In the genomic region with DNA sequence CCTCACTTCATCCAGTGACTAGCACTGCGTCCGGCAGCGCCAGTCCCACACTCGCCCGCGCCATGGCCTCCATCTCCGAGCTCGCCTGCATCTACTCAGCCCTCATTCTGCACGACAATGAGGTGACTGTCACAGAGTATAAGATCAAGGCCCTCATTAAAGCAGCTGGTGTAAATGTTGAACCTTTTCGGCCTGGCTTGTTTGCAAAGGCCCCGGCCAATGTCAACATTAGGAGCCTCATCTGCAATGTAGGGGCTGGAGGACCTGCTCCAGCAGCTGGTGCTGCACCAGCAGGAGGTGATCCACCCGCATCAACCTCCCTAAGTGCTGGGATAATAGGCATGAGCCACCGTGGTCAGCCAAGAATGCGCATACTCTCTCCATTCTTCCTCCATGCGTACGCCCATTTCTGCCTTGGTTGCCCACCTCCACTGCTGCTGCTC, we compare ENCODE assay signal across 1 cellular context.
A peak's percentile ranks its signal among the peaks of the same experiment; 100 is the strongest.
TF ChIP-seq lines count a peak whose summit lies in the region.

No MANE protein-coding gene starts in this region.

TF ChIP-seq in WTC11, 78 proteins besides CTCF, POLR2A, EP300 and RAD21 (continued from another document and continues in another):
- TF ChIP-seq, protein P1, sequence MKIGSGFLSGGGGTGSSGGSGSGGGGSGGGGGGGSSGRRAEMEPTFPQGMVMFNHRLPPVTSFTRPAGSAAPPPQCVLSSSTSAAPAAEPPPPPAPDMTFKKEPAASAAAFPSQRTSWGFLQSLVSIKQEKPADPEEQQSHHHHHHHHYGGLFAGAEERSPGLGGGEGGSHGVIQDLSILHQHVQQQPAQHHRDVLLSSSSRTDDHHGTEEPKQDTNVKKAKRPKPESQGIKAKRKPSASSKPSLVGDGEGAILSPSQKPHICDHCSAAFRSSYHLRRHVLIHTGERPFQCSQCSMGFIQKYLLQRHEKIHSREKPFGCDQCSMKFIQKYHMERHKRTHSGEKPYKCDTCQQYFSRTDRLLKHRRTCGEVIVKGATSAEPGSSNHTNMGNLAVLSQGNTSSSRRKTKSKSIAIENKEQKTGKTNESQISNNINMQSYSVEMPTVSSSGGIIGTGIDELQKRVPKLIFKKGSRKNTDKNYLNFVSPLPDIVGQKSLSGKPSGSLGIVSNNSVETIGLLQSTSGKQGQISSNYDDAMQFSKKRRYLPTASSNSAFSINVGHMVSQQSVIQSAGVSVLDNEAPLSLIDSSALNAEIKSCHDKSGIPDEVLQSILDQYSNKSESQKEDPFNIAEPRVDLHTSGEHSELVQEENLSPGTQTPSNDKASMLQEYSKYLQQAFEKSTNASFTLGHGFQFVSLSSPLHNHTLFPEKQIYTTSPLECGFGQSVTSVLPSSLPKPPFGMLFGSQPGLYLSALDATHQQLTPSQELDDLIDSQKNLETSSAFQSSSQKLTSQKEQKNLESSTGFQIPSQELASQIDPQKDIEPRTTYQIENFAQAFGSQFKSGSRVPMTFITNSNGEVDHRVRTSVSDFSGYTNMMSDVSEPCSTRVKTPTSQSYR (CRISPR knock-in tag; IDR thresholded peaks at IDR 0.05): peak; percentile 15; the same call in 1 of the 2 replicates
- TF ChIP-seq ZNF232 (CRISPR knock-in tag; IDR thresholded peaks at IDR 0.05) (no peak), ZNF423 (CRISPR knock-in tag; IDR thresholded peaks at IDR 0.05) (peak; percentile 89), ZNF671 (CRISPR knock-in tag; IDR thresholded peaks at IDR 0.05) (no peak), ATF1 (CRISPR knock-in tag; IDR thresholded peaks at IDR 0.05) (no peak), ZBTB21 (CRISPR knock-in tag; IDR thresholded peaks at IDR 0.05; ENCODE audit: borderline replicate concordance) (peak; percentile 88; the same call in 1 of the 2 replicates), SP1 (CRISPR knock-in tag; conservative IDR thresholded peaks at IDR 0.05) (peak; percentile 54; the same call in 1 of the 2 replicates), FOXK1 (CRISPR knock-in tag; IDR thresholded peaks at IDR 0.05) (peak; percentile 84), NFE2L1 (CRISPR knock-in tag; IDR thresholded peaks at IDR 0.05) (no peak), NFATC4 (CRISPR knock-in tag; IDR thresholded peaks at IDR 0.05) (no peak), ETV6 (CRISPR knock-in tag; IDR thresholded peaks at IDR 0.05) (peak; percentile 94), CREB1 (CRISPR knock-in tag; IDR thresholded peaks at IDR 0.05) (no peak), TEAD1 (CRISPR knock-in tag; IDR thresholded peaks at IDR 0.05) (peak; percentile 94), IRF2 (CRISPR knock-in tag; IDR thresholded peaks at IDR 0.05; ENCODE audit: borderline replicate concordance, low read depth) (no peak), MYBL2 (CRISPR knock-in tag; IDR thresholded peaks at IDR 0.05) (no peak), ZNF138 (CRISPR knock-in tag; conservative IDR thresholded peaks at IDR 0.05) (0 out of 2 replicates have a peak, but pooled peaks have one; percentile 35), ZNF416 (CRISPR knock-in tag; IDR thresholded peaks at IDR 0.05) (no peak), SMAD4 (CRISPR knock-in tag; IDR thresholded peaks at IDR 0.05) (no peak)
- TF ChIP-seq, protein P2, sequence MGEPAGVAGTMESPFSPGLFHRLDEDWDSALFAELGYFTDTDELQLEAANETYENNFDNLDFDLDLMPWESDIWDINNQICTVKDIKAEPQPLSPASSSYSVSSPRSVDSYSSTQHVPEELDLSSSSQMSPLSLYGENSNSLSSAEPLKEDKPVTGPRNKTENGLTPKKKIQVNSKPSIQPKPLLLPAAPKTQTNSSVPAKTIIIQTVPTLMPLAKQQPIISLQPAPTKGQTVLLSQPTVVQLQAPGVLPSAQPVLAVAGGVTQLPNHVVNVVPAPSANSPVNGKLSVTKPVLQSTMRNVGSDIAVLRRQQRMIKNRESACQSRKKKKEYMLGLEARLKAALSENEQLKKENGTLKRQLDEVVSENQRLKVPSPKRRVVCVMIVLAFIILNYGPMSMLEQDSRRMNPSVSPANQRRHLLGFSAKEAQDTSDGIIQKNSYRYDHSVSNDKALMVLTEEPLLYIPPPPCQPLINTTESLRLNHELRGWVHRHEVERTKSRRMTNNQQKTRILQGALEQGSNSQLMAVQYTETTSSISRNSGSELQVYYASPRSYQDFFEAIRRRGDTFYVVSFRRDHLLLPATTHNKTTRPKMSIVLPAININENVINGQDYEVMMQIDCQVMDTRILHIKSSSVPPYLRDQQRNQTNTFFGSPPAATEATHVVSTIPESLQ (CRISPR knock-in tag; IDR thresholded peaks at IDR 0.05): no peak
- TF ChIP-seq, protein P3, sequence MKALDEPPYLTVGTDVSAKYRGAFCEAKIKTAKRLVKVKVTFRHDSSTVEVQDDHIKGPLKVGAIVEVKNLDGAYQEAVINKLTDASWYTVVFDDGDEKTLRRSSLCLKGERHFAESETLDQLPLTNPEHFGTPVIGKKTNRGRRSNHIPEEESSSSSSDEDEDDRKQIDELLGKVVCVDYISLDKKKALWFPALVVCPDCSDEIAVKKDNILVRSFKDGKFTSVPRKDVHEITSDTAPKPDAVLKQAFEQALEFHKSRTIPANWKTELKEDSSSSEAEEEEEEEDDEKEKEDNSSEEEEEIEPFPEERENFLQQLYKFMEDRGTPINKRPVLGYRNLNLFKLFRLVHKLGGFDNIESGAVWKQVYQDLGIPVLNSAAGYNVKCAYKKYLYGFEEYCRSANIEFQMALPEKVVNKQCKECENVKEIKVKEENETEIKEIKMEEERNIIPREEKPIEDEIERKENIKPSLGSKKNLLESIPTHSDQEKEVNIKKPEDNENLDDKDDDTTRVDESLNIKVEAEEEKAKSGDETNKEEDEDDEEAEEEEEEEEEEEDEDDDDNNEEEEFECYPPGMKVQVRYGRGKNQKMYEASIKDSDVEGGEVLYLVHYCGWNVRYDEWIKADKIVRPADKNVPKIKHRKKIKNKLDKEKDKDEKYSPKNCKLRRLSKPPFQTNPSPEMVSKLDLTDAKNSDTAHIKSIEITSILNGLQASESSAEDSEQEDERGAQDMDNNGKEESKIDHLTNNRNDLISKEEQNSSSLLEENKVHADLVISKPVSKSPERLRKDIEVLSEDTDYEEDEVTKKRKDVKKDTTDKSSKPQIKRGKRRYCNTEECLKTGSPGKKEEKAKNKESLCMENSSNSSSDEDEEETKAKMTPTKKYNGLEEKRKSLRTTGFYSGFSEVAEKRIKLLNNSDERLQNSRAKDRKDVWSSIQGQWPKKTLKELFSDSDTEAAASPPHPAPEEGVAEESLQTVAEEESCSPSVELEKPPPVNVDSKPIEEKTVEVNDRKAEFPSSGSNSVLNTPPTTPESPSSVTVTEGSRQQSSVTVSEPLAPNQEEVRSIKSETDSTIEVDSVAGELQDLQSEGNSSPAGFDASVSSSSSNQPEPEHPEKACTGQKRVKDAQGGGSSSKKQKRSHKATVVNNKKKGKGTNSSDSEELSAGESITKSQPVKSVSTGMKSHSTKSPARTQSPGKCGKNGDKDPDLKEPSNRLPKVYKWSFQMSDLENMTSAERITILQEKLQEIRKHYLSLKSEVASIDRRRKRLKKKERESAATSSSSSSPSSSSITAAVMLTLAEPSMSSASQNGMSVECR (CRISPR knock-in tag; IDR thresholded peaks at IDR 0.05; ENCODE audit: borderline replicate concordance): no peak
- TF ChIP-seq, protein P4, sequence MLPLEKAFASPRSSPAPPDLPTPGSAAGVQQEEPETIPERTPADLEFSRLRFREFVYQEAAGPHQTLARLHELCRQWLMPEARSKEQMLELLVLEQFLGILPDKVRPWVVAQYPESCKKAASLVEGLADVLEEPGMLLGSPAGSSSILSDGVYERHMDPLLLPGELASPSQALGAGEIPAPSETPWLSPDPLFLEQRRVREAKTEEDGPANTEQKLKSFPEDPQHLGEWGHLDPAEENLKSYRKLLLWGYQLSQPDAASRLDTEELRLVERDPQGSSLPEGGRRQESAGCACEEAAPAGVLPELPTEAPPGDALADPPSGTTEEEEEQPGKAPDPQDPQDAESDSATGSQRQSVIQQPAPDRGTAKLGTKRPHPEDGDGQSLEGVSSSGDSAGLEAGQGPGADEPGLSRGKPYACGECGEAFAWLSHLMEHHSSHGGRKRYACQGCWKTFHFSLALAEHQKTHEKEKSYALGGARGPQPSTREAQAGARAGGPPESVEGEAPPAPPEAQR (CRISPR knock-in tag; IDR thresholded peaks at IDR 0.05): 0 out of 2 replicates have a peak, but pooled peaks have one; percentile 47
- TF ChIP-seq, protein P5, sequence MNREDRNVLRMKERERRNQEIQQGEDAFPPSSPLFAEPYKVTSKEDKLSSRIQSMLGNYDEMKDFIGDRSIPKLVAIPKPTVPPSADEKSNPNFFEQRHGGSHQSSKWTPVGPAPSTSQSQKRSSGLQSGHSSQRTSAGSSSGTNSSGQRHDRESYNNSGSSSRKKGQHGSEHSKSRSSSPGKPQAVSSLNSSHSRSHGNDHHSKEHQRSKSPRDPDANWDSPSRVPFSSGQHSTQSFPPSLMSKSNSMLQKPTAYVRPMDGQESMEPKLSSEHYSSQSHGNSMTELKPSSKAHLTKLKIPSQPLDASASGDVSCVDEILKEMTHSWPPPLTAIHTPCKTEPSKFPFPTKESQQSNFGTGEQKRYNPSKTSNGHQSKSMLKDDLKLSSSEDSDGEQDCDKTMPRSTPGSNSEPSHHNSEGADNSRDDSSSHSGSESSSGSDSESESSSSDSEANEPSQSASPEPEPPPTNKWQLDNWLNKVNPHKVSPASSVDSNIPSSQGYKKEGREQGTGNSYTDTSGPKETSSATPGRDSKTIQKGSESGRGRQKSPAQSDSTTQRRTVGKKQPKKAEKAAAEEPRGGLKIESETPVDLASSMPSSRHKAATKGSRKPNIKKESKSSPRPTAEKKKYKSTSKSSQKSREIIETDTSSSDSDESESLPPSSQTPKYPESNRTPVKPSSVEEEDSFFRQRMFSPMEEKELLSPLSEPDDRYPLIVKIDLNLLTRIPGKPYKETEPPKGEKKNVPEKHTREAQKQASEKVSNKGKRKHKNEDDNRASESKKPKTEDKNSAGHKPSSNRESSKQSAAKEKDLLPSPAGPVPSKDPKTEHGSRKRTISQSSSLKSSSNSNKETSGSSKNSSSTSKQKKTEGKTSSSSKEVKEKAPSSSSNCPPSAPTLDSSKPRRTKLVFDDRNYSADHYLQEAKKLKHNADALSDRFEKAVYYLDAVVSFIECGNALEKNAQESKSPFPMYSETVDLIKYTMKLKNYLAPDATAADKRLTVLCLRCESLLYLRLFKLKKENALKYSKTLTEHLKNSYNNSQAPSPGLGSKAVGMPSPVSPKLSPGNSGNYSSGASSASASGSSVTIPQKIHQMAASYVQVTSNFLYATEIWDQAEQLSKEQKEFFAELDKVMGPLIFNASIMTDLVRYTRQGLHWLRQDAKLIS (CRISPR knock-in tag; IDR thresholded peaks at IDR 0.05; ENCODE audit: borderline replicate concordance): peak; percentile 62; the same call in 1 of the 2 replicates
- TF ChIP-seq, protein P6, sequence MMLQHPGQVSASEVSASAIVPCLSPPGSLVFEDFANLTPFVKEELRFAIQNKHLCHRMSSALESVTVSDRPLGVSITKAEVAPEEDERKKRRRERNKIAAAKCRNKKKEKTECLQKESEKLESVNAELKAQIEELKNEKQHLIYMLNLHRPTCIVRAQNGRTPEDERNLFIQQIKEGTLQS (CRISPR knock-in tag; conservative IDR thresholded peaks at IDR 0.05): no peak
- TF ChIP-seq, protein P7, sequence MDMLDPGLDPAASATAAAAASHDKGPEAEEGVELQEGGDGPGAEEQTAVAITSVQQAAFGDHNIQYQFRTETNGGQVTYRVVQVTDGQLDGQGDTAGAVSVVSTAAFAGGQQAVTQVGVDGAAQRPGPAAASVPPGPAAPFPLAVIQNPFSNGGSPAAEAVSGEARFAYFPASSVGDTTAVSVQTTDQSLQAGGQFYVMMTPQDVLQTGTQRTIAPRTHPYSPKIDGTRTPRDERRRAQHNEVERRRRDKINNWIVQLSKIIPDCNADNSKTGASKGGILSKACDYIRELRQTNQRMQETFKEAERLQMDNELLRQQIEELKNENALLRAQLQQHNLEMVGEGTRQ (CRISPR knock-in tag; IDR thresholded peaks at IDR 0.05): peak; percentile 37; the same call in 1 of the 2 replicates
- TF ChIP-seq, protein P8, sequence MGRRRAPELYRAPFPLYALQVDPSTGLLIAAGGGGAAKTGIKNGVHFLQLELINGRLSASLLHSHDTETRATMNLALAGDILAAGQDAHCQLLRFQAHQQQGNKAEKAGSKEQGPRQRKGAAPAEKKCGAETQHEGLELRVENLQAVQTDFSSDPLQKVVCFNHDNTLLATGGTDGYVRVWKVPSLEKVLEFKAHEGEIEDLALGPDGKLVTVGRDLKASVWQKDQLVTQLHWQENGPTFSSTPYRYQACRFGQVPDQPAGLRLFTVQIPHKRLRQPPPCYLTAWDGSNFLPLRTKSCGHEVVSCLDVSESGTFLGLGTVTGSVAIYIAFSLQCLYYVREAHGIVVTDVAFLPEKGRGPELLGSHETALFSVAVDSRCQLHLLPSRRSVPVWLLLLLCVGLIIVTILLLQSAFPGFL (CRISPR knock-in tag; IDR thresholded peaks at IDR 0.05; ENCODE audit: borderline replicate concordance): no peak
- TF ChIP-seq, protein P9, sequence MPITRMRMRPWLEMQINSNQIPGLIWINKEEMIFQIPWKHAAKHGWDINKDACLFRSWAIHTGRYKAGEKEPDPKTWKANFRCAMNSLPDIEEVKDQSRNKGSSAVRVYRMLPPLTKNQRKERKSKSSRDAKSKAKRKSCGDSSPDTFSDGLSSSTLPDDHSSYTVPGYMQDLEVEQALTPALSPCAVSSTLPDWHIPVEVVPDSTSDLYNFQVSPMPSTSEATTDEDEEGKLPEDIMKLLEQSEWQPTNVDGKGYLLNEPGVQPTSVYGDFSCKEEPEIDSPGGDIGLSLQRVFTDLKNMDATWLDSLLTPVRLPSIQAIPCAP (CRISPR knock-in tag; IDR thresholded peaks at IDR 0.05): no peak
- TF ChIP-seq, protein P10, sequence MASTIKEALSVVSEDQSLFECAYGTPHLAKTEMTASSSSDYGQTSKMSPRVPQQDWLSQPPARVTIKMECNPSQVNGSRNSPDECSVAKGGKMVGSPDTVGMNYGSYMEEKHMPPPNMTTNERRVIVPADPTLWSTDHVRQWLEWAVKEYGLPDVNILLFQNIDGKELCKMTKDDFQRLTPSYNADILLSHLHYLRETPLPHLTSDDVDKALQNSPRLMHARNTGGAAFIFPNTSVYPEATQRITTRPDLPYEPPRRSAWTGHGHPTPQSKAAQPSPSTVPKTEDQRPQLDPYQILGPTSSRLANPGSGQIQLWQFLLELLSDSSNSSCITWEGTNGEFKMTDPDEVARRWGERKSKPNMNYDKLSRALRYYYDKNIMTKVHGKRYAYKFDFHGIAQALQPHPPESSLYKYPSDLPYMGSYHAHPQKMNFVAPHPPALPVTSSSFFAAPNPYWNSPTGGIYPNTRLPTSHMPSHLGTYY (CRISPR knock-in tag; IDR thresholded peaks at IDR 0.05): no peak
- TF ChIP-seq, protein P11, sequence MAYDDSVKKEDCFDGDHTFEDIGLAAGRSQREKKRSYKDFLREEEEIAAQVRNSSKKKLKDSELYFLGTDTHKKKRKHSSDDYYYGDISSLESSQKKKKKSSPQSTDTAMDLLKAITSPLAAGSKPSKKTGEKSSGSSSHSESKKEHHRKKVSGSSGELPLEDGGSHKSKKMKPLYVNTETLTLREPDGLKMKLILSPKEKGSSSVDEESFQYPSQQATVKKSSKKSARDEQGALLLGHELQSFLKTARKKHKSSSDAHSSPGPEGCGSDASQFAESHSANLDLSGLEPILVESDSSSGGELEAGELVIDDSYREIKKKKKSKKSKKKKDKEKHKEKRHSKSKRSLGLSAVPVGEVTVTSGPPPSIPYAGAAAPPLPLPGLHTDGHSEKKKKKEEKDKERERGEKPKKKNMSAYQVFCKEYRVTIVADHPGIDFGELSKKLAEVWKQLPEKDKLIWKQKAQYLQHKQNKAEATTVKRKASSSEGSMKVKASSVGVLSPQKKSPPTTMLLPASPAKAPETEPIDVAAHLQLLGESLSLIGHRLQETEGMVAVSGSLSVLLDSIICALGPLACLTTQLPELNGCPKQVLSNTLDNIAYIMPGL (CRISPR knock-in tag; IDR thresholded peaks at IDR 0.05): no peak
- TF ChIP-seq, protein P12, sequence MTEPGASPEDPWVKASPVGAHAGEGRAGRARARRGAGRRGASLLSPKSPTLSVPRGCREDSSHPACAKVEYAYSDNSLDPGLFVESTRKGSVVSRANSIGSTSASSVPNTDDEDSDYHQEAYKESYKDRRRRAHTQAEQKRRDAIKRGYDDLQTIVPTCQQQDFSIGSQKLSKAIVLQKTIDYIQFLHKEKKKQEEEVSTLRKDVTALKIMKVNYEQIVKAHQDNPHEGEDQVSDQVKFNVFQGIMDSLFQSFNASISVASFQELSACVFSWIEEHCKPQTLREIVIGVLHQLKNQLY (CRISPR knock-in tag; IDR thresholded peaks at IDR 0.05): no peak
